In genomic region chr20:37425103-37425625, GRCh38 we compare ENCODE assay signal across 3 cellular contexts.
TF ChIP-seq lines count a peak whose summit lies in the region.

No MANE protein-coding gene starts in this region.

TF ChIP-seq in SK-N-SH treated with all-trans-retinoic acid at 6 μM for 48 hours, 23 proteins besides CTCF, POLR2A, EP300 and RAD21:
- TF ChIP-seq ZFP3 (CRISPR knock-in tag; IDR thresholded peaks at IDR 0.05) (peak; percentile 68; the same call in 1 of the 2 replicates), ESRRG (CRISPR knock-in tag; IDR thresholded peaks at IDR 0.05) (no peak)
TF ChIP-seq in SK-N-SH treated with all-trans-retinoic acid at 6 μM for 48 hours: peak in this region for 1.

TF ChIP-seq in SK-N-SH, 30 proteins besides CTCF, POLR2A, EP300 and RAD21:
- TF ChIP-seq JUND (IDR thresholded peaks at IDR 0.05) (no peak), MXI1 (IDR thresholded peaks at IDR 0.05; ENCODE audit: low read depth, low read length) (no peak), USF1 (IDR thresholded peaks at IDR 0.05; ENCODE audit: borderline replicate concordance, low read depth) (no peak), GATA2 (CRISPR knock-in tag; IDR thresholded peaks at IDR 0.05) (no peak), PBX3 (IDR thresholded peaks at IDR 0.05) (no peak), USF2 (IDR thresholded peaks at IDR 0.05; ENCODE audit: borderline replicate concordance, low read depth, low read length) (no peak), TCF12 (IDR thresholded peaks at IDR 0.05) (no peak), YY1 (IDR thresholded peaks at IDR 0.05; ENCODE audit: low read depth) (no peak), SIN3A (IDR thresholded peaks at IDR 0.05; ENCODE audit: borderline replicate concordance, low read depth, low read length) (no peak), SMC3 (IDR thresholded peaks at IDR 0.05; ENCODE audit: low read depth, low read length) (no peak), RXRA (IDR thresholded peaks at IDR 0.05; ENCODE audit: borderline replicate concordance, low read depth) (no peak), TAF1 (IDR thresholded peaks at IDR 0.05; ENCODE audit: borderline replicate concordance, low read depth, low read length) (no peak), NRF1 (IDR thresholded peaks at IDR 0.05; ENCODE audit: low read depth, low read length) (no peak), REST (IDR thresholded peaks at IDR 0.05; ENCODE audit: low read depth, low read length) (no peak), FOXM1 (IDR thresholded peaks at IDR 0.05; ENCODE audit: low read depth) (no peak), MAX (IDR thresholded peaks at IDR 0.05; ENCODE audit: low read depth) (no peak), EZH2phosphoT487 (IDR thresholded peaks at IDR 0.05; ENCODE audit: borderline replicate concordance, low read depth) (no peak), RFX5 (IDR thresholded peaks at IDR 0.05; ENCODE audit: low read length) (no peak), FOSL2 (IDR thresholded peaks at IDR 0.05; ENCODE audit: borderline replicate concordance, low read depth) (no peak), ELF1 (IDR thresholded peaks at IDR 0.05) (no peak)

TF ChIP-seq in H1, 55 proteins besides CTCF, POLR2A, EP300 and RAD21:
- TF ChIP-seq SP1 (IDR thresholded peaks at IDR 0.05; ENCODE audit: low read depth, low read length): no peak
- TF ChIP-seq CBX8 (IDR thresholded peaks at IDR 0.05; ENCODE audit: borderline replicate concordance, low read depth, low read length): no peak
- no peak for TF ChIP-seq CTBP2 (IDR thresholded peaks at IDR 0.05; ENCODE audit: borderline replicate concordance, insufficient read depth, insufficient read length, low read length)
- TF ChIP-seq YY1 (IDR thresholded peaks at IDR 0.05; ENCODE audit: low read depth, low read length): no peak
- TF ChIP-seq SP4 (IDR thresholded peaks at IDR 0.05; ENCODE audit: low read length): no peak
- TF ChIP-seq GABPA (IDR thresholded peaks at IDR 0.05; ENCODE audit: borderline replicate concordance, insufficient read depth, low read length): no peak
- TF ChIP-seq CHD7 (IDR thresholded peaks at IDR 0.05; ENCODE audit: insufficient replicate concordance, low read length): no peak
- no peak for TF ChIP-seq JUND (IDR thresholded peaks at IDR 0.05; ENCODE audit: low read length)
- no peak for TF ChIP-seq HDAC2 (IDR thresholded peaks at IDR 0.05; ENCODE audit: borderline replicate concordance in 1 of 2, low read depth in 2 of 2, low read length in 2 of 2)
- no peak for TF ChIP-seq SIX5 (IDR thresholded peaks at IDR 0.05; ENCODE audit: low read depth, low read length)
- TF ChIP-seq RXRA (IDR thresholded peaks at IDR 0.05; ENCODE audit: insufficient read depth, low read depth, low read length): no peak
- no peak for TF ChIP-seq TEAD4 (IDR thresholded peaks at IDR 0.05; ENCODE audit: low read depth, low read length)
- TF ChIP-seq KDM5A (IDR thresholded peaks at IDR 0.05; ENCODE audit: low read length): no peak
- no peak for TF ChIP-seq NANOG (IDR thresholded peaks at IDR 0.05; ENCODE audit: insufficient read depth, low read depth, low read length, poor library complexity, severe bottlenecking)
- TF ChIP-seq SUZ12 (IDR thresholded peaks at IDR 0.05; ENCODE audit: low read length): no peak
- no peak for TF ChIP-seq TAF1 (IDR thresholded peaks at IDR 0.05; ENCODE audit: low read depth, low read length)
- TF ChIP-seq TCF12 (IDR thresholded peaks at IDR 0.05; ENCODE audit: low read depth, low read length): no peak
TF ChIP-seq in H1: peak in this region for 0.
